8 cellular contexts compared by ENCODE assay signal in the genomic region with DNA sequence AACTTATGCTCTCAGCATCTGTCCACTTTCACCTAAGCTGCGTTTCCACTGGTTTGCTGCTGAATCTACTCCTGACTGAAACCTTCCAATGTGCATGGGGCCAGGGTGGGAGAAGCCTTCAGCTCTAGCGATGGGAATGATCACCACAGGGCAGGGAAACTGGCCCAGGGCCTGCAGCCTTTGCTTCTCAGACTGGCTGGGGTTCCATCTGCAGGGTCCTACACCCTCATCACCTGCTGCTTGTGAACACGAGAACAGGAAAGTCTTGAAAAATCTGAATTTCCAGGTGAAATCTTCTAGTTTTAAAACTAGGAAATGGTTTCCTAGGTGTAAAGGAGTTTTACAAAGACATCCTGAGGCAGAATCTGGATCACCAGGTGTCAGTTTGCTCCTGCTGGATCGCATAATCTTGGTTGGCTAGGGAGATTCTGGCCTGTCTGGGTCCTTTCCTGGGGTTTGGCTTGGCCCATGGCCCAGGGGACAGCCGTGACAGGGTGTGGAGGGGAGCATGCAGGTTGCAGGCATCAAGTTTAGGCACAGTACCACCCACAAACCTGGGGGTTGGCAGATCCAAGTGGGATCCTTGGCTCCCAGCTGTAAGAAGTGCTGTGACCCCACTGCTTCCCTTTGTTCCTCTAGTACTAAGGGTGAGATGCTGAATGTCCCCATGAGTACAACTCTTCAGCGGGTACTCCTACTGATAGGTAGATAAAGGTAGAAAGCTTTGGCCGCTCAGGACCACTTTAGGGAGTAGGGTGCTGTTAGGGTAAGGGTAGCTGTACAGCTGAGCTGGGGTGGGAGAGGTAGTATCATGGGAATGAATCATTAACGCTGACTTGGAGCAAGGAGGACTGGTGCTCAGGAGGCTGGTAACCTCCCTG. TPM values are rescaled to one million over a fixed set of nuclear protein-coding genes. Genes with fewer than 3 reads are reported as not detected.
DNase-seq lines count a peak whose midpoint lies in the region; ATAC-seq and TF ChIP-seq lines count a peak whose summit lies in the region.

No MANE protein-coding gene starts in this region.

- no peaks in the 10 kb centered on the region for H3K9me3 Mint-ChIP-seq in activated naive CD4-positive, alpha-beta T cell treated with anti-CD3 and anti-CD28 coated beads, Interleukin-2, amount 50 U/mL, for 24 hours

- no peak for TF ChIP-seq EP300 in upper lobe of left lung (IDR thresholded peaks at IDR 0.05)

- peak overlapping the region; percentile 99 for H3K27ac Mint-ChIP-seq in activated naive CD4-positive, alpha-beta T cell treated with anti-CD3 and anti-CD28 coated beads, Interleukin-2, amount 50 U/mL, for 24 hours

- 71 to 83% methylated on average over 7 to 8 of the region's 8 CpGs for WGBS in body of pancreas, 2 donors
- 85 to 86% methylated on average over 8 of the region's 8 CpGs for WGBS in lung, 2 donors
- WGBS in upper lobe of left lung, 2 donors, result 85 to 87% methylated on average over 8 of the region's 8 CpGs

- H3K4me3 ChIP-seq in body of pancreas (no peak overlapping the region), lung (no peak overlapping the region), upper lobe of left lung (peak overlapping the region; percentile 18 to 96 (median 77))

- peaks cover 5% of the 10 kb centered on the region for H3K36me3 Mint-ChIP-seq in activated naive CD4-positive, alpha-beta T cell treated with anti-CD3 and anti-CD28 coated beads, Interleukin-2, amount 50 U/mL, for 24 hours

- H3K27ac ChIP-seq in body of pancreas, result peak overlapping the region in 3 of 4 donors; percentile 98 to 100 (median 100)
- peak overlapping the region; percentile 85 to 99 for H3K27ac ChIP-seq in lung (ENCODE audit: low read depth in 1 of 2, low read length in 1 of 2)
- H3K27ac ChIP-seq in upper lobe of left lung, result peak overlapping the region; percentile 98 to 100 (median 98)

- no peak for TF ChIP-seq CTCF in body of pancreas (IDR thresholded peaks at IDR 0.05)
- no peak for TF ChIP-seq CTCF in lung (IDR thresholded peaks at IDR 0.05; ENCODE audit: control extremely low read depth, extremely low read depth)
- TF ChIP-seq CTCF in upper lobe of left lung (IDR thresholded peaks at IDR 0.05), result no peak

- no peaks in the 10 kb centered on the region for H3K27me3 ChIP-seq in body of pancreas
- H3K27me3 ChIP-seq in lung (ENCODE audit: control insufficient read depth, insufficient read depth), result no peaks in the 10 kb centered on the region
- peaks cover 0 to 10% (median 0%) of the 10 kb centered on the region in 4 donors for H3K27me3 ChIP-seq in upper lobe of left lung

- peaks cover 60% of the 10 kb centered on the region for H3K4me1 Mint-ChIP-seq in activated naive CD4-positive, alpha-beta T cell treated with anti-CD3 and anti-CD28 coated beads, Interleukin-2, amount 50 U/mL, for 24 hours

- H3K9me3 ChIP-seq in body of pancreas (no peaks in the 10 kb centered on the region), lung (ENCODE audit: control insufficient read depth in 2 of 2, insufficient read depth in 1 of 2, low read length in 1 of 2) (no peaks in the 10 kb centered on the region), upper lobe of left lung (no peaks in the 10 kb centered on the region)

- H3K36me3 ChIP-seq in body of pancreas (replicated peaks in 1 of 2; ENCODE audit: insufficient read depth in 1 of 2, low read depth in 2 of 2), result peaks cover 0 to 4% of the 10 kb centered on the region in 2 donors
- peaks cover 0 to 11% of the 10 kb centered on the region in 2 donors for H3K36me3 ChIP-seq in lung (ENCODE audit: control insufficient read depth in 2 of 2, insufficient read depth in 2 of 2, low read length in 2 of 2)
- peaks cover 9 to 16% (median 14%) of the 10 kb centered on the region in 4 donors for H3K36me3 ChIP-seq in upper lobe of left lung

- H3K4me1 ChIP-seq in body of pancreas (peaks cover 60% of the 10 kb centered on the region), lung (ENCODE audit: control insufficient read depth in 2 of 2, insufficient read depth in 2 of 2, low read length in 2 of 2) (peaks cover 9 to 32% of the 10 kb centered on the region in 2 donors), upper lobe of left lung (peaks cover 51 to 66% (median 54%) of the 10 kb centered on the region in 4 donors)

- intact Hi-C loops in body of pancreas (cut with DNase I), result no loop called here

- H3K27me3 Mint-ChIP-seq in activated naive CD4-positive, alpha-beta T cell treated with anti-CD3 and anti-CD28 coated beads, Interleukin-2, amount 50 U/mL, for 24 hours, result no peaks in the 10 kb centered on the region

- no peak for DNase-seq in activated naive CD4-positive, alpha-beta T cell treated with anti-CD3 and anti-CD28 coated beads, Interleukin-2, amount 50 U/mL, for 16 hours
- peak in 1 of 4 donors; percentile 8 for DNase-seq in body of pancreas
- DNase-seq in lung (ENCODE audit: low spot score), result no peak
- no peak for DNase-seq in upper lobe of left lung
- no peak for DNase-seq in NCI-H1417 (lab: John Stamatoyannopoulos, UW)

- ATAC-seq in body of pancreas (no peak), lung (ENCODE audit: insufficient read depth, low FRiP score) (no peak), upper lobe of left lung (ENCODE audit: low FRiP score in 2 of 2) (no peak), GM21423 (IDR thresholded peaks at IDR 0.05; ENCODE audit: unreplicated experiment) (no peak), GM19328 (IDR thresholded peaks at IDR 0.05; ENCODE audit: unreplicated experiment) (no peak)

- no peak for TF ChIP-seq POLR2A in body of pancreas (IDR thresholded peaks at IDR 0.05)
- TF ChIP-seq POLR2A in upper lobe of left lung (IDR thresholded peaks at IDR 0.05), result peak in 1 of 4 donors; percentile 29

- H3K4me3 Mint-ChIP-seq in activated naive CD4-positive, alpha-beta T cell treated with anti-CD3 and anti-CD28 coated beads, Interleukin-2, amount 50 U/mL, for 24 hours, result peak overlapping the region; percentile 99

RNA-seq across cellular contexts. Expression of gene UBE2M, which starts 1.8 kb away (rescaled TPM):
- total RNA-seq in body of pancreas, result 10 to 100 TPM; 10.5 to 11.7 TPM
- 10 to 100 TPM; 25.9 to 55.6 TPM for total RNA-seq in lung
- polyA plus RNA-seq in lung, result 10 to 100 TPM; 55.7 to 60.7 TPM
- total RNA-seq in upper lobe of left lung, result 10 to 100 TPM; 33.0 to 53.9 (median 41.6) TPM

RNA-seq across cellular contexts. Expression of gene CHMP2A, which starts 5.3 kb away (rescaled TPM):
- total RNA-seq in body of pancreas (10 to 100 TPM; 22.7 to 66.4 TPM), lung (100 to 1,000 TPM in 1 of 2 donors, 10 to 100 TPM in 1; 87.7 to 156 TPM), upper lobe of left lung (100 to 1,000 TPM in 5 of 6 donors, 10 to 100 TPM in 1; 75.4 to 162 (median 123) TPM)
- 100 to 1,000 TPM; 227 to 309 TPM for polyA plus RNA-seq in lung

RNA-seq across cellular contexts. Expression of gene MZF1, which starts 12.9 kb away (rescaled TPM):
- total RNA-seq in body of pancreas, result 10 to 100 TPM; 31.4 to 59.3 TPM
- 10 to 100 TPM; 28.4 to 37.5 TPM for total RNA-seq in lung
- polyA plus RNA-seq in lung, result 10 to 100 TPM; 19.2 to 31.7 TPM
- 100 to 1,000 TPM in 1 of 6 donors, 10 to 100 TPM in 5; 34.8 to 162 (median 45.5) TPM for total RNA-seq in upper lobe of left lung

RNA-seq across cellular contexts. Expression of gene TRIM28, which starts 16.4 kb away (rescaled TPM):
- total RNA-seq in body of pancreas (100 to 1,000 TPM; 244 to 273 TPM), lung (100 to 1,000 TPM; 171 to 250 TPM), upper lobe of left lung (100 to 1,000 TPM; 197 to 283 (median 213) TPM)
- polyA plus RNA-seq in lung, result 100 to 1,000 TPM; 175 to 188 TPM

RNA-seq across cellular contexts. Expression of gene ZBTB45, which starts 40.6 kb away (rescaled TPM):
- total RNA-seq in body of pancreas (10 to 100 TPM in 1 of 2 donors, 1 to 10 TPM in 1; 9.9 to 12.9 TPM), lung (10 to 100 TPM in 1 of 2 donors, 1 to 10 TPM in 1; 6.0 to 20.2 TPM), upper lobe of left lung (10 to 100 TPM; 11.9 to 19.7 (median 15.0) TPM)
- polyA plus RNA-seq in lung, result 1 to 10 TPM; 7.7 to 9.6 TPM

Comparison
In these comparisons a context has a peak if more than half of its experiments do, and no peak if none do; other contexts are left out.
1. H3K4me3 ChIP-seq: peak in upper lobe of left lung (4 of 4); none in body of pancreas (0 of 2) and lung (single experiment).
2. Peak in every context shown above with its lines, with median percentiles within 50 percentile points of each other: H3K27ac ChIP-seq.